Comparison of ENCODE assay signal across 27 cellular contexts in genomic region chr7:45269192-45269591, GRCh38.
"Had no signal": no experiment of that assay in that cellular context is flagged by ENCODE, and none has a peak within 500 bp of the region (broad histone marks: within the 10 kb centered on the region; RNA-seq: fewer than 3 reads in every experiment).

No MANE protein-coding gene starts in this region.

- H3K27me3 ChIP-seq: colonic mucosa, gastrocnemius medialis had no signal

- ATAC-seq: effector memory CD8-positive, alpha-beta T cell; esophagus mucosa; foreskin keratinocyte; gastrocnemius medialis; gastroesophageal sphincter had no signal

- FAIRE-seq: colon, endometrium, endothelial cell of umbilical vein, frontal cortex had no signal

- H3K4me3 ChIP-seq: colonic mucosa, coronary artery, dorsolateral prefrontal cortex, esophagus muscularis mucosa, esophagus squamous epithelium, gastrocnemius medialis, gastroesophageal sphincter, heart left ventricle had no signal

- H3K27ac ChIP-seq: colonic mucosa, coronary artery, dorsolateral prefrontal cortex, epithelial cell of prostate, esophagus muscularis mucosa, esophagus squamous epithelium, foreskin keratinocyte, gastrocnemius medialis, gastroesophageal sphincter, heart left ventricle had no signal

- H3K4me1 ChIP-seq: colonic mucosa, esophagus muscularis mucosa, esophagus squamous epithelium, foreskin keratinocyte, gastrocnemius medialis, gastroesophageal sphincter, heart left ventricle had no signal

- H3K9me3 ChIP-seq: colonic mucosa, esophagus muscularis mucosa, esophagus squamous epithelium, gastrocnemius medialis, gastroesophageal sphincter had no signal

- DNase-seq: colonic mucosa; cortex of kidney; dermis blood vessel endothelial cell; dorsolateral prefrontal cortex; effector CD4-positive, alpha-beta T cell; effector CD8-positive, alpha-beta T cell; effector memory CD4-positive, alpha-beta T cell; effector memory CD8-positive, alpha-beta T cell; endodermal cell; erythroblast; esophagus squamous epithelium; foreskin fibroblast; foreskin keratinocyte; foreskin melanocyte; gastrocnemius medialis; glutamatergic neuron; head of caudate nucleus; heart left ventricle had no signal

- H3K36me3 ChIP-seq: colonic mucosa, esophagus muscularis mucosa, esophagus squamous epithelium, gastrocnemius medialis, gastroesophageal sphincter, heart left ventricle had no signal
